In the genomic region with DNA sequence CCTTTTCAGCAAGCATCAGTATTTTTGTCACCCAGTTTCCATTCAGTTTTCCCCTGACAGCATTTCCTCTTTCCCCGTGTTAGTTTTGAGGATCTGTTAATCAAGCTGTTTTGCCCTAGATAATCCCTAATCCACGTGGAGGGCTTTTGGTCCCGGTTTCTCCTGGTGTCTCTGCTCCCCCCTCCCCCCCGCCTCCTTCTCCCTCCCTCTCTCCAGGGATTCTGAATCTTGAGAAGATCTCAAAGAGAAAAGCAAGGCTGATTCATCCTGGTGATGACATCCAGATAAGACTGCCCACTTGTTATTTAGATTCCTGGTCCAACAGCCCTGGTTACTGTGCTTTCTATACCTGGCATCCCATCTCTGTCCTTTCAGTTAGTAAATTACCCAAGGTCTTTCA, we compare ENCODE assay signal across 21 cellular contexts. TPM values are rescaled to one million over a fixed set of nuclear protein-coding genes. Genes with fewer than 3 reads are reported as not detected.
DNase-seq lines count a peak whose midpoint lies in the region; FAIRE-seq and TF ChIP-seq lines count a peak whose summit lies in the region.
"Had no signal": no experiment of that assay in that cellular context is flagged by ENCODE, and none has a peak within 500 bp of the region (broad histone marks: within the 10 kb centered on the region; RNA-seq: fewer than 3 reads in every experiment).

No MANE protein-coding gene starts in this region.

- no peak for FAIRE-seq in GM12892 (lab: Jason Lieb, UNC)
- FAIRE-seq: A204.1, GM12878, HepG2, K562 had no signal

- H2BK15ac ChIP-seq in mesendoderm (replicated peaks; ENCODE audit: low read depth) = no peak overlapping the region

- H3K4me2 ChIP-seq in mesendoderm (ENCODE audit: low read length) (no peak overlapping the region), SK-N-SH (no peak overlapping the region)

- H3K18ac ChIP-seq in mesendoderm (ENCODE audit: low read length) = no peak overlapping the region

- H3K79me1 ChIP-seq in mesendoderm (ENCODE audit: low read length) = no peaks in the 10 kb centered on the region

- H3K9me3 ChIP-seq in SK-N-SH = no peaks in the 10 kb centered on the region

- WGBS in mesendoderm (ENCODE audit: extremely low coverage, insufficient coverage, low lambda C conversion rate) = no CpG with 5 or more reads among the region's 4 CpGs
- 1% methylated on average over 4 of the region's 4 CpGs for WGBS in SK-N-SH (ENCODE audit: low lambda C conversion rate)

- H3K36me3 ChIP-seq in mesendoderm (ENCODE audit: control insufficient read depth, insufficient read depth, low read length) (no peaks in the 10 kb centered on the region), SK-N-SH (replicated peaks in 1 of 2; ENCODE audit: control insufficient read depth in 1 of 2, insufficient read depth in 2 of 2, low read length in 1 of 2) (no peaks in the 10 kb centered on the region)

- H2AK5ac ChIP-seq in mesendoderm (ENCODE audit: low read length) = no peak overlapping the region

- no peak for TF ChIP-seq CTCF in SK-N-SH (IDR thresholded peaks at IDR 0.05)

- H3K27ac ChIP-seq in mesendoderm (ENCODE audit: low read depth, low read length) = no peak overlapping the region
- H3K27ac ChIP-seq in SK-N-SH (ENCODE audit: low read depth in 2 of 2, low read length in 1 of 2) = no peak overlapping the region
- H3K27ac ChIP-seq: C4-2B, HL-60, RWPE1 had no signal

- H3K23ac ChIP-seq in mesendoderm (ENCODE audit: low read length) = no peak overlapping the region

- no peak overlapping the region for H3K56ac ChIP-seq in mesendoderm (ENCODE audit: low read length)

- no peak for TF ChIP-seq RAD21 in SK-N-SH (IDR thresholded peaks at IDR 0.05; ENCODE audit: low read length)

- H3K9ac ChIP-seq in mesendoderm (ENCODE audit: low read length) (no peak overlapping the region), SK-N-SH (no peak overlapping the region)

- H3K4me1 ChIP-seq in mesendoderm (ENCODE audit: control insufficient read depth, low read depth, low read length) (peaks cover 6% of the 10 kb centered on the region), SK-N-SH (ENCODE audit: control insufficient read depth in 1 of 2, insufficient read depth in 2 of 2, low read depth in 1 of 2, low read length in 1 of 2) (no peaks in the 10 kb centered on the region)

- H4K20me1 ChIP-seq in SK-N-SH (ENCODE audit: insufficient read depth) = no peaks in the 10 kb centered on the region

- CTCF ChIA-PET in SK-N-SH (lab: Yijun Ruan, JAX) = no interaction called here

- no peaks in the 10 kb centered on the region for H3K9me2 ChIP-seq in SK-N-SH

- POLR2A ChIA-PET in SK-N-SH (lab: Yijun Ruan, JAX) = no interaction called here

- H3K79me2 ChIP-seq in mesendoderm (ENCODE audit: control insufficient read depth, insufficient read depth, low read length) (no peaks in the 10 kb centered on the region), SK-N-SH (ENCODE audit: insufficient read depth) (no peaks in the 10 kb centered on the region)

- H4K5ac ChIP-seq in mesendoderm (ENCODE audit: low read length) = no peak overlapping the region

- no peak overlapping the region for H2AFZ ChIP-seq in SK-N-SH (ENCODE audit: low read depth)

- H2BK5ac ChIP-seq in mesendoderm (ENCODE audit: low read length) = no peak overlapping the region

- no peak for TF ChIP-seq EP300 in SK-N-SH (IDR thresholded peaks at IDR 0.05; ENCODE audit: borderline replicate concordance in 1 of 2, low read depth in 1 of 2, low read length in 1 of 2)

- no peak overlapping the region for H3K4ac ChIP-seq in mesendoderm (ENCODE audit: low read depth, low read length)

- H3K27me3 ChIP-seq in mesendoderm (ENCODE audit: insufficient read depth, low read length, poor library complexity) (no peaks in the 10 kb centered on the region), SK-N-SH (ENCODE audit: insufficient read depth) (no peaks in the 10 kb centered on the region)

- no peaks in the 10 kb centered on the region for H3F3A ChIP-seq in SK-N-SH (replicated peaks; ENCODE audit: insufficient read depth)

- no peak overlapping the region for H3K4me3 ChIP-seq in mesendoderm (ENCODE audit: low read length)
- no peak overlapping the region for H3K4me3 ChIP-seq in SK-N-SH (ENCODE audit: low read depth in 2 of 2, low read length in 1 of 2)
- H3K4me3 ChIP-seq: GM12878, K562 had no signal

- no peak overlapping the region for H2BK120ac ChIP-seq in mesendoderm (ENCODE audit: low read depth, low read length)

- no peak overlapping the region for H4K8ac ChIP-seq in mesendoderm (ENCODE audit: low read depth, low read length)

- peak; percentile 34 for DNase-seq in ELF-1 (ENCODE audit: low read depth, low spot score)
- peak; percentile 16 for DNase-seq in NCI-H524 treated with DMSO at 0.1 percent for 48 hours (lab: John Stamatoyannopoulos, UW)
- peak; percentile 0 for DNase-seq in amniotic epithelial cell (ENCODE audit: low read depth)
- peak; percentile 73 for DNase-seq in mesendoderm
- DNase-seq in GM12892 (ENCODE audit: insufficient read length) = no peak
- DNase-seq in hippocampal formation (lab: John Stamatoyannopoulos, UW) = no peak
- no peak for DNase-seq in SK-N-SH
- no peak for DNase-seq in NCI-H1694 treated with DMSO at 0.1 percent for 48 hours (lab: John Stamatoyannopoulos, UW)
- DNase-seq: DMS79 treated with DMSO at 0.1 percent for 48 hours, H9, NCI-H1092 treated with DMSO at 0.1 percent for 48 hours, NCI-H2029 treated with DMSO at 0.1 percent for 48 hours, NCI-H526 treated with DMSO at 0.1 percent for 48 hours, SIG-M5 had no signal

- no peak for TF ChIP-seq POLR2A in GM12892 (IDR thresholded peaks at IDR 0.05; ENCODE audit: low read depth, low read length)

TF ChIP-seq in SK-N-SH, 30 proteins besides CTCF, POLR2A, EP300 and RAD21:
- TF ChIP-seq FOSL2 (IDR thresholded peaks at IDR 0.05; ENCODE audit: borderline replicate concordance, low read depth) (no peak), MXI1 (IDR thresholded peaks at IDR 0.05; ENCODE audit: low read depth, low read length) (no peak), MEF2A (IDR thresholded peaks at IDR 0.05; ENCODE audit: borderline replicate concordance, low read depth) (no peak), SMC3 (IDR thresholded peaks at IDR 0.05; ENCODE audit: low read depth, low read length) (no peak), JUND (IDR thresholded peaks at IDR 0.05) (no peak), CHD2 (IDR thresholded peaks at IDR 0.05; ENCODE audit: low read length, partially characterized antibody) (no peak), NFIC (IDR thresholded peaks at IDR 0.05; ENCODE audit: borderline replicate concordance) (no peak), SIN3A (IDR thresholded peaks at IDR 0.05; ENCODE audit: borderline replicate concordance, low read depth, low read length) (no peak), NRF1 (IDR thresholded peaks at IDR 0.05; ENCODE audit: low read depth, low read length) (no peak), IRF3 (IDR thresholded peaks at IDR 0.05; ENCODE audit: low read depth, low read length) (no peak), FOXJ3 (CRISPR knock-in tag; IDR thresholded peaks at IDR 0.05) (no peak), ZBTB33 (IDR thresholded peaks at IDR 0.05; ENCODE audit: borderline replicate concordance, low read depth) (no peak)
- TF ChIP-seq, protein P1, sequence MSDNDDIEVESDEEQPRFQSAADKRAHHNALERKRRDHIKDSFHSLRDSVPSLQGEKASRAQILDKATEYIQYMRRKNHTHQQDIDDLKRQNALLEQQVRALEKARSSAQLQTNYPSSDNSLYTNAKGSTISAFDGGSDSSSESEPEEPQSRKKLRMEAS (IDR thresholded peaks at IDR 0.05; ENCODE audit: low read depth) = no peak

RNA-seq across cellular contexts. Expression of gene KCNA4, which starts 59.4 kb away (rescaled TPM):
- 0.06 TPM for polyA plus RNA-seq in mesendoderm (2013, experiment 1 of 2)
- polyA plus RNA-seq in mesendoderm (2013, experiment 2 of 2) = 0.15 TPM
- polyA plus RNA-seq in GM12892 (2012; ENCODE audit: missing spikeins) = not detected
- not detected in 2 replicates for polyA plus RNA-seq in SK-N-SH (2012; rRNA removed)
- polyA plus RNA-seq in SK-N-SH (2012; cell fraction: cytosol; rRNA removed) = not detected in 2 replicates
- 0.01 TPM in 1 of 2 replicates, not detected in the other for polyA plus RNA-seq in SK-N-SH (2012; cell fraction: nucleus; rRNA removed)
- polyA plus RNA-seq: GM12878, HepG2, K562 had no signal

Comparison
In these comparisons a context has a peak if more than half of its experiments do, and no peak if none do; other contexts are left out.
1. DNase-seq: peak in ELF-1 (single experiment), NCI-H524 treated with DMSO at 0.1 percent for 48 hours (single experiment), amniotic epithelial cell (single experiment) and mesendoderm (single experiment); none in GM12892 (single experiment), hippocampal formation (0 of 2), SK-N-SH (single experiment) and NCI-H1694 treated with DMSO at 0.1 percent for 48 hours (single experiment).